8 cellular contexts compared by ENCODE assay signal in the genomic region with DNA sequence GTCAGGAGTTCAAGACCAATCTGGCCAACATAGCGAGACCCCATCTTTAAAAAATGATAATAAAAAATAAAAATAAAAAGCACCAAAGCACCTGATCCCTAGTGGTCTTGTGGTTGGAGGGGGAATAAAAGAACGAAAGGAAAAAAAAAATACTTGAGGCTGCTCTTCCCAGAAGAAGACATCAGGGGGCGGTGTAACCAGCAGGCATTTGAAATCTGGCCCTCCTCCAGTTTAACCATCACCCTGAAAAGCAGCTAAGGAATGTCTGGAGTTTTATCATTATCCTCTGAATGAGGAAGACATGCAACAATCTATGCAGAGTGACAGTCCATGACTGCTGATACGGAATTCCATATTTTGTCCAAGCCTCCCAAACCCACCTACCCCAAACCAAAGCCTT. TPM values are rescaled to one million over a fixed set of nuclear protein-coding genes. Genes with fewer than 3 reads are reported as not detected.
DNase-seq lines count a peak whose midpoint lies in the region; ATAC-seq and TF ChIP-seq lines count a peak whose summit lies in the region.

No MANE protein-coding gene starts in this region.

- H3K36me3 ChIP-seq in Loucy (ENCODE audit: insufficient read depth, low read length) (no peaks in the 10 kb centered on the region), neuronal stem cell (replicated peaks in 1 of 2; ENCODE audit: control insufficient read depth in 2 of 2, insufficient read depth in 2 of 2, low read length in 2 of 2) (no peaks in the 10 kb centered on the region), gastrocnemius medialis (no peaks in the 10 kb centered on the region)

- H3K18ac ChIP-seq in neuronal stem cell (ENCODE audit: low read length) = no peak overlapping the region

- no peak overlapping the region for H3K27ac ChIP-seq in neuronal stem cell (replicated peaks; ENCODE audit: low read length)
- no peak overlapping the region for H3K27ac ChIP-seq in gastrocnemius medialis

- intact Hi-C loops in gastrocnemius medialis (cut with DNase I; ENCODE audit: low total_unique reads) = no loop called here

- peak overlapping the region; percentile 53 for H2AK5ac ChIP-seq in neuronal stem cell (ENCODE audit: low read depth, low read length)

- no peak overlapping the region for H3K14ac ChIP-seq in neuronal stem cell (ENCODE audit: low read length)

- no peak overlapping the region for H4K8ac ChIP-seq in neuronal stem cell (ENCODE audit: low read depth, low read length)

- no peak overlapping the region for H2BK12ac ChIP-seq in neuronal stem cell (ENCODE audit: low read length)

- DNase-seq in NCI-H82 (lab: John Stamatoyannopoulos, UW) = peak; percentile 37
- DNase-seq in NCI-H82 treated with DMSO at 0.1 percent for 48 hours (lab: John Stamatoyannopoulos, UW; ENCODE audit: unreplicated experiment) = no peak
- peak; percentile 66 for DNase-seq in dermis blood vessel endothelial cell
- peak; percentile 18 for DNase-seq in neuronal stem cell (ENCODE audit: low spot score)
- no peak for DNase-seq in hippocampal formation (lab: John Stamatoyannopoulos, UW)
- no peak for DNase-seq in gastrocnemius medialis
- DNase-seq in DMS79 treated with DMSO at 0.1 percent for 48 hours (lab: John Stamatoyannopoulos, UW) = no peak

- H3K23ac ChIP-seq in neuronal stem cell (ENCODE audit: low read depth, low read length, poor library complexity) = no peak overlapping the region

- peaks cover 6% of the 10 kb centered on the region for H3K4me1 ChIP-seq in Loucy (ENCODE audit: insufficient read depth, low read length, poor library complexity, severe bottlenecking)
- H3K4me1 ChIP-seq in neuronal stem cell (ENCODE audit: control insufficient read depth in 2 of 2, insufficient read depth in 1 of 2, low read depth in 1 of 2, low read length in 2 of 2) = peaks cover 2 to 6% of the 10 kb centered on the region in 2 donors
- H3K4me1 ChIP-seq in gastrocnemius medialis = no peaks in the 10 kb centered on the region

- peak; percentile 77 for TF ChIP-seq CTCF in Loucy (conservative IDR thresholded peaks at IDR 0.05; ENCODE audit: low read length)
- no peak for TF ChIP-seq CTCF in gastrocnemius medialis (IDR thresholded peaks at IDR 0.05 in 4 of 5, conservative IDR thresholded peaks at IDR 0.05 in 1 of 5)

- peak overlapping the region; percentile 28 for H2BK15ac ChIP-seq in neuronal stem cell (ENCODE audit: low read length)

- H3K9me2 ChIP-seq in Loucy (replicated peaks; ENCODE audit: low read depth, low read length) = no peaks in the 10 kb centered on the region

- H4K20me1 ChIP-seq in Loucy (ENCODE audit: insufficient read depth, low read length, poor library complexity, severe bottlenecking) = no peaks in the 10 kb centered on the region

- H3K9me3 ChIP-seq in Loucy (ENCODE audit: insufficient read depth, low read depth, low read length) (no peaks in the 10 kb centered on the region), neuronal stem cell (replicated peaks in 1 of 2; ENCODE audit: control insufficient read depth in 2 of 2, insufficient read depth in 1 of 2, low read depth in 1 of 2, low read length in 2 of 2) (no peaks in the 10 kb centered on the region), gastrocnemius medialis (no peaks in the 10 kb centered on the region)

- WGBS in neuronal stem cell (ENCODE audit: extremely low coverage in 2 of 2, insufficient read length in 2 of 2, insufficient replicate concordance in 1 of 2), 2 donors = no CpG with 5 or more reads among the region's 4 CpGs

- H2BK120ac ChIP-seq in neuronal stem cell (ENCODE audit: low read depth, low read length) = no peak overlapping the region

- no peaks in the 10 kb centered on the region for H3K27me3 ChIP-seq in Loucy (ENCODE audit: insufficient read depth, low read length, poor library complexity, severe bottlenecking)
- H3K27me3 ChIP-seq in neuronal stem cell (ENCODE audit: control insufficient read depth in 3 of 3, insufficient read depth in 3 of 3, low read depth in 1 of 3, low read length in 3 of 3) = peaks cover 0 to 4% (median 0%) of the 10 kb centered on the region in 3 experiments
- H3K27me3 ChIP-seq in gastrocnemius medialis = peaks cover 0 to 13% (median 6%) of the 10 kb centered on the region in 3 donors

- TF ChIP-seq POLR2A in gastrocnemius medialis (IDR thresholded peaks at IDR 0.05) = no peak

- no peak for ATAC-seq in gastrocnemius medialis

- in situ Hi-C loops in gastrocnemius medialis (cut with MboI; ENCODE audit: low sequenced_read_pairs in 4 of 4) = no loop called here

- no peak overlapping the region for H3K9ac ChIP-seq in Loucy (ENCODE audit: low read depth, low read length, poor library complexity, severe bottlenecking)
- peak overlapping the region; percentile 53 for H3K9ac ChIP-seq in neuronal stem cell (ENCODE audit: low read depth, low read length, poor library complexity)

- no peaks in the 10 kb centered on the region for H3K79me1 ChIP-seq in neuronal stem cell (ENCODE audit: low read depth, low read length)

- H3K4me2 ChIP-seq in Loucy (ENCODE audit: low read depth, low read length, poor library complexity, severe bottlenecking) (no peak overlapping the region), neuronal stem cell (ENCODE audit: insufficient read depth, low read length, poor library complexity, severe bottlenecking) (no peak overlapping the region)

- H4K91ac ChIP-seq in neuronal stem cell (ENCODE audit: low read depth, low read length, poor library complexity) = no peak overlapping the region

- no peak overlapping the region for H3K4ac ChIP-seq in neuronal stem cell (ENCODE audit: low read length)

- H2AFZ ChIP-seq in Loucy (ENCODE audit: low read length) (no peak overlapping the region), neuronal stem cell (ENCODE audit: low read length) (no peak overlapping the region)

- H2BK5ac ChIP-seq in neuronal stem cell (ENCODE audit: low read length) = no peak overlapping the region

- no peak overlapping the region for H3K4me3 ChIP-seq in Loucy (ENCODE audit: low read length, poor library complexity, severe bottlenecking)
- no peak overlapping the region for H3K4me3 ChIP-seq in neuronal stem cell (ENCODE audit: low read length in 2 of 2)
- no peak overlapping the region for H3K4me3 ChIP-seq in gastrocnemius medialis

- H3F3A ChIP-seq in Loucy (ENCODE audit: low read depth) = no peaks in the 10 kb centered on the region

- H3K79me2 ChIP-seq in Loucy (ENCODE audit: insufficient read depth, low read length) = no peaks in the 10 kb centered on the region

RNA-seq across cellular contexts. Expression of a gene that starts 5.6 kb away (rescaled TPM):
- total RNA-seq in dermis blood vessel endothelial cell = 53.4 and 58.2 TPM in 2 replicates
- 46.3 TPM for polyA plus RNA-seq in neuronal stem cell (2013, experiment 1 of 2)
- polyA plus RNA-seq in neuronal stem cell (2013, experiment 2 of 2) = 47.4 TPM
- total RNA-seq in gastrocnemius medialis = 1 to 10 TPM; 1.8 to 3.3 (median 2.6) TPM

RNA-seq across cellular contexts. Expression of a gene that starts 26.4 kb away (rescaled TPM):
- total RNA-seq in dermis blood vessel endothelial cell (168 and 175 TPM in 2 replicates), gastrocnemius medialis (100 to 1,000 TPM; 131 to 161 (median 146) TPM)
- polyA plus RNA-seq in neuronal stem cell (2013, experiment 1 of 2) = 164 TPM
- polyA plus RNA-seq in neuronal stem cell (2013, experiment 2 of 2) = 164 TPM

RNA-seq across cellular contexts. Expression of a gene that starts 26.7 kb away (rescaled TPM):
- total RNA-seq in dermis blood vessel endothelial cell = 50.4 and 96.0 TPM in 2 replicates
- 29.6 TPM for polyA plus RNA-seq in neuronal stem cell (2013, experiment 1 of 2)
- polyA plus RNA-seq in neuronal stem cell (2013, experiment 2 of 2) = 29.3 TPM
- 10 to 100 TPM; 42.2 to 66.5 (median 51.9) TPM for total RNA-seq in gastrocnemius medialis

Comparison
In these comparisons a context has a peak if more than half of its experiments do, and no peak if none do; other contexts are left out.
1. DNase-seq: peak in NCI-H82 (single experiment), dermis blood vessel endothelial cell (single experiment) and neuronal stem cell (single experiment); none in NCI-H82 treated with DMSO at 0.1 percent for 48 hours (single experiment), hippocampal formation (0 of 2), gastrocnemius medialis (0 of 2) and DMS79 treated with DMSO at 0.1 percent for 48 hours (single experiment).
2. RNA of a gene that starts 5.6 kb away (total RNA-seq): 53.4 to 58.2 TPM in dermis blood vessel endothelial cell; 1.8 to 3.3 TPM in gastrocnemius medialis; every median in the first group is over 10 times any median in the second.